ENCODE assay signal across 17 cellular contexts in genomic region chrX:153874366-153875125, GRCh38. TPM values are rescaled to one million over a fixed set of nuclear protein-coding genes. Genes with fewer than 3 reads are reported as not detected.
DNase-seq lines count a peak whose midpoint lies in the region; ATAC-seq and TF ChIP-seq lines count a peak whose summit lies in the region.
"Had no signal": no experiment of that assay in that cellular context is flagged by ENCODE, and none has a peak within 500 bp of the region (broad histone marks: within the 10 kb centered on the region; RNA-seq: fewer than 3 reads in every experiment).

No MANE protein-coding gene starts in this region.

- H3K4me1 ChIP-seq in spleen, result no peaks in the 10 kb centered on the region

- H3K9me3 ChIP-seq in spleen, result no peaks in the 10 kb centered on the region
- H3K9me3 ChIP-seq: BLaER1, MG63 had no signal

- no peak for ATAC-seq in HG03460 (IDR thresholded peaks at IDR 0.05; ENCODE audit: unreplicated experiment)
- ATAC-seq: Right ventricle myocardium inferior had no signal

- H3K27ac ChIP-seq in spleen, result no peak overlapping the region
- H3K27ac ChIP-seq: BLaER1 had no signal

- H3K9me3 Mint-ChIP-seq in activated naive CD4-positive, alpha-beta T cell treated with anti-CD3 and anti-CD28 coated beads, Interleukin-2, amount 50 U/mL, for 24 hours, result no peaks in the 10 kb centered on the region
- H3K9me3 Mint-ChIP-seq in brain, result peaks cover 0 to 25% (median 7%) of the 10 kb centered on the region in 5 experiments
- H3K9me3 Mint-ChIP-seq: CD8-positive, alpha-beta T cell had no signal

- no peaks in the 10 kb centered on the region for H3K36me3 ChIP-seq in spleen
- H3K36me3 ChIP-seq: MG63 had no signal

- DNase-seq in activated naive CD4-positive, alpha-beta T cell treated with Interleukin-2 at 50 U/mL for 16 hours, result no peak
- DNase-seq in kidney glomerular epithelial cell (lab: John Stamatoyannopoulos, UW) (peak; percentile 5), spleen (peak; percentile 59), Kasumi-1 (lab: John Stamatoyannopoulos, UW) (no peak), SKM-1 (lab: John Stamatoyannopoulos, UW; ENCODE audit: unreplicated experiment) (no peak)
- DNase-seq: DMS79 treated with DMSO at 0.1 percent for 48 hours, GF-D8, MG63, NCI-H1092 treated with DMSO at 0.1 percent for 48 hours, NCI-H2081 treated with DMSO at 0.1 percent for 48 hours had no signal

- H3K4me1 Mint-ChIP-seq in activated naive CD4-positive, alpha-beta T cell treated with anti-CD3 and anti-CD28 coated beads, Interleukin-2, amount 50 U/mL, for 24 hours, result peaks cover 20% of the 10 kb centered on the region
- H3K4me1 Mint-ChIP-seq in brain, result peaks cover 71% of the 10 kb centered on the region

- WGBS in spleen, 5 donors, result 79 to 91% (median 84%) methylated on average over 10 to 13 of the region's 13 CpGs

- peaks cover 5% of the 10 kb centered on the region for H3K27me3 Mint-ChIP-seq in activated naive CD4-positive, alpha-beta T cell treated with anti-CD3 and anti-CD28 coated beads, Interleukin-2, amount 50 U/mL, for 24 hours
- H3K27me3 Mint-ChIP-seq in brain, result no peaks in the 10 kb centered on the region

- no peaks in the 10 kb centered on the region for H3K36me3 Mint-ChIP-seq in activated naive CD4-positive, alpha-beta T cell treated with anti-CD3 and anti-CD28 coated beads, Interleukin-2, amount 50 U/mL, for 24 hours
- peaks cover 4% of the 10 kb centered on the region for H3K36me3 Mint-ChIP-seq in brain
- H3K36me3 Mint-ChIP-seq: CD8-positive, alpha-beta T cell had no signal

- H3K27me3 ChIP-seq in spleen (replicated peaks in 1 of 7), result peaks cover 0 to 70% (median 30%) of the 10 kb centered on the region in 7 donors
- H3K27me3 ChIP-seq: MG63 had no signal

- H3K4me3 ChIP-seq in spleen, result no peak overlapping the region
- H3K4me3 ChIP-seq: BLaER1, MG63 had no signal

- TF ChIP-seq CTCF in brain (conservative IDR thresholded peaks at IDR 0.05) (no peak), spleen (IDR thresholded peaks at IDR 0.05 in 8 of 11, conservative IDR thresholded peaks at IDR 0.05 in 3 of 11) (no peak)

- no peak for TF ChIP-seq POLR2A in spleen (IDR thresholded peaks at IDR 0.05)

- H3K4me3 Mint-ChIP-seq in activated naive CD4-positive, alpha-beta T cell treated with anti-CD3 and anti-CD28 coated beads, Interleukin-2, amount 50 U/mL, for 24 hours, result no peak overlapping the region
- H3K4me3 Mint-ChIP-seq in brain, result peak overlapping the region; percentile 18 to 83 (median 70)
- H3K4me3 Mint-ChIP-seq: CD8-positive, alpha-beta T cell had no signal

- intact Hi-C loops in spleen (cut with DNase I; ENCODE audit: low total_unique reads), result no loop called here

- H3K27ac Mint-ChIP-seq in activated naive CD4-positive, alpha-beta T cell treated with anti-CD3 and anti-CD28 coated beads, Interleukin-2, amount 50 U/mL, for 24 hours, result peak overlapping the region; percentile 51
- H3K27ac Mint-ChIP-seq in brain, result peak overlapping the region in 4 of 5 experiments; percentile 17 to 87 (median 79)
- H3K27ac Mint-ChIP-seq: CD8-positive, alpha-beta T cell had no signal

RNA-seq across cellular contexts. Expression of gene L1CAM, which starts 11.4 kb away (rescaled TPM):
- 91.5 TPM for polyA plus RNA-seq in brain (ENCODE audit: insufficient read depth, low read depth, low replicate concordance)
- 1 to 10 TPM; 1.2 to 5.1 (median 2.2) TPM for total RNA-seq in spleen
- 1 to 10 TPM; 1.6 to 3.4 (median 3.2) TPM for polyA plus RNA-seq in spleen
- total RNA-seq: HT-29 had no signal

RNA-seq across cellular contexts. Expression of gene AVPR2, which starts 29.9 kb away (rescaled TPM):
- polyA plus RNA-seq in brain (ENCODE audit: insufficient read depth, low read depth, low replicate concordance) (not detected), spleen (under 1 TPM; 0.22 to 0.77 (median 0.26) TPM)
- total RNA-seq in spleen, result under 1 TPM in 1 of 7 donors, not detected in 6; 0.52 TPM
- total RNA-seq: CD8-positive, alpha-beta T cell; HT-29 had no signal

RNA-seq across cellular contexts. Expression of gene PDZD4, which starts 44.2 kb away (rescaled TPM):
- polyA plus RNA-seq in brain (ENCODE audit: insufficient read depth, low read depth, low replicate concordance) (128 TPM), spleen (10 to 100 TPM in 1 of 3 donors, 1 to 10 TPM in 2; 3.7 to 21.8 (median 9.4) TPM)
- 10 to 100 TPM in 5 of 7 donors, 1 to 10 TPM in 2; 6.4 to 15.4 (median 10.7) TPM for total RNA-seq in spleen

RNA-seq across cellular contexts. Expression of gene ARHGAP4, which starts 51.5 kb away (rescaled TPM):
- 16.3 TPM for polyA plus RNA-seq in brain (ENCODE audit: insufficient read depth, low read depth, low replicate concordance)
- total RNA-seq in spleen, result 100 to 1,000 TPM; 176 to 317 (median 236) TPM
- polyA plus RNA-seq in spleen, result 100 to 1,000 TPM; 297 to 713 (median 635) TPM

Comparison
In these comparisons a context has a peak if more than half of its experiments do, and no peak if none do; other contexts are left out.
1. DNase-seq: peak in kidney glomerular epithelial cell (single experiment) and spleen (single experiment); none in activated naive CD4-positive, alpha-beta T cell treated with Interleukin-2 at 50 U/mL for 16 hours (single experiment), Kasumi-1 (0 of 2) and SKM-1 (single experiment).
2. RNA of gene L1CAM, which starts 11.4 kb away (polyA plus RNA-seq): 91.5 TPM in brain (single experiment); 1.6 to 3.4 TPM in spleen; every median in the first group is over 10 times any median in the second.